Comparison of ENCODE assay signal across 20 cellular contexts in genomic region chr3:181384970-181385369, GRCh38.
DNase-seq lines count a peak whose midpoint lies in the region; ATAC-seq, FAIRE-seq and TF ChIP-seq lines count a peak whose summit lies in the region.
"Had no signal": no experiment of that assay in that cellular context is flagged by ENCODE, and none has a peak within 500 bp of the region (broad histone marks: within the 10 kb centered on the region; RNA-seq: fewer than 3 reads in every experiment).

No MANE protein-coding gene starts in this region.

- H2AFZ ChIP-seq in HepG2 (ENCODE audit: low read length), result no peak overlapping the region

- H3K27ac ChIP-seq in HepG2 (ENCODE audit: extremely low read length, insufficient read depth, low read length) (no peak overlapping the region), right lobe of liver (no peak overlapping the region), upper lobe of right lung (no peak overlapping the region)

- H3K4me3 Mint-ChIP-seq in brain, result peak overlapping the region in 1 of 5 experiments; percentile 26
- no peak overlapping the region for H3K4me3 Mint-ChIP-seq in activated T-helper 1 cell treated with anti-CD3 and anti-CD28 coated beads, Interleukin-12 subunit alpha, Interleukin-12 subunit beta, Interleukin-2, Interleukin-4 antibody, amounts not matched to agents 30 ng/mL and 10 ng/mL and 1 ng/mL, durations not matched to agents 14 hours and 24 hours and 36 hours
- H3K4me3 Mint-ChIP-seq: CD14-positive monocyte, H9 had no signal

- no peaks in the 10 kb centered on the region for H3K36me3 ChIP-seq in HepG2 (replicated peaks in 1 of 2; ENCODE audit: control insufficient read depth in 1 of 2, insufficient read depth in 2 of 2, low read length in 2 of 2)
- no peaks in the 10 kb centered on the region for H3K36me3 ChIP-seq in right lobe of liver
- no peaks in the 10 kb centered on the region for H3K36me3 ChIP-seq in upper lobe of right lung

- peaks cover 8% of the 10 kb centered on the region for H3K27me3 Mint-ChIP-seq in brain
- no peaks in the 10 kb centered on the region for H3K27me3 Mint-ChIP-seq in activated T-helper 1 cell treated with anti-CD3 and anti-CD28 coated beads, Interleukin-12 subunit alpha, Interleukin-12 subunit beta, Interleukin-2, Interleukin-4 antibody, amounts not matched to agents 30 ng/mL and 10 ng/mL and 1 ng/mL, durations not matched to agents 14 hours and 24 hours and 36 hours (ENCODE audit: insufficient read depth)
- H3K27me3 Mint-ChIP-seq: IgD-negative memory B cell had no signal

- intact Hi-C loops in HepG2 (cut with micrococcal nuclease; ENCODE audit: unreplicated experiment) (no loop called here), right lobe of liver (cut with DNase I) (no loop called here), head of caudate nucleus (cut with DNase I) (no loop called here), upper lobe of right lung (cut with DNase I) (no loop called here)
- intact Hi-C loops in activated T-helper 1 cell treated with anti-CD3 and anti-CD28 coated beads, Interleukin-12 subunit alpha, Interleukin-12 subunit beta, Interleukin-2, Interleukin-4 antibody, amounts not matched to agents 30 ng/mL and 10 ng/mL and 1 ng/mL, durations not matched to agents 14 hours and 24 hours and 36 hours (cut with micrococcal nuclease), result no loop called here

- no peak overlapping the region for H3K4me3 ChIP-seq in HepG2 (replicated peaks in 1 of 3; ENCODE audit: insufficient read depth in 1 of 3, low read depth in 2 of 3, low read length in 3 of 3)
- H3K4me3 ChIP-seq in right lobe of liver, result no peak overlapping the region
- H3K4me3 ChIP-seq in upper lobe of right lung, result no peak overlapping the region

- TF ChIP-seq POLR2A in HepG2 (IDR thresholded peaks at IDR 0.05; ENCODE audit: insufficient read depth in 1 of 2, low read depth in 2 of 2, low read length in 2 of 2) (no peak), right lobe of liver (IDR thresholded peaks at IDR 0.05) (no peak)

- TF ChIP-seq EP300 in HepG2 (IDR thresholded peaks at IDR 0.05; ENCODE audit: low read depth in 2 of 2, low read length in 2 of 2) (no peak), HepG2 (CRISPR knock-in tag; IDR thresholded peaks at IDR 0.05; ENCODE audit: borderline replicate concordance) (no peak)

- H3K9ac ChIP-seq in HepG2 (ENCODE audit: insufficient read depth, low read depth, low read length), result no peak overlapping the region

- TF ChIP-seq CTCF in HepG2 (CRISPR knock-in tag; IDR thresholded peaks at IDR 0.05) (no peak), right lobe of liver (IDR thresholded peaks at IDR 0.05) (no peak), brain (conservative IDR thresholded peaks at IDR 0.05) (no peak), upper lobe of right lung (IDR thresholded peaks at IDR 0.05) (no peak)

- no peaks in the 10 kb centered on the region for H3K79me2 ChIP-seq in HepG2 (ENCODE audit: insufficient read depth, low read length)

- peaks cover 0 to 9% (median 3%) of the 10 kb centered on the region in 5 experiments for H3K9me3 Mint-ChIP-seq in brain
- H3K9me3 Mint-ChIP-seq in activated T-helper 1 cell treated with anti-CD3 and anti-CD28 coated beads, Interleukin-12 subunit alpha, Interleukin-12 subunit beta, Interleukin-2, Interleukin-4 antibody, amounts not matched to agents 30 ng/mL and 10 ng/mL and 1 ng/mL, durations not matched to agents 14 hours and 24 hours and 36 hours, result no peaks in the 10 kb centered on the region

- CTCF ChIA-PET in HepG2 (lab: Yijun Ruan, JAX; ENCODE audit: low intra/inter-chr PET ratio, low total read pairs), result no interaction called here

- H3K27ac Mint-ChIP-seq in brain, result peak overlapping the region in 3 of 5 experiments; percentile 13 to 73 (median 36)
- no peak overlapping the region for H3K27ac Mint-ChIP-seq in activated T-helper 1 cell treated with anti-CD3 and anti-CD28 coated beads, Interleukin-12 subunit alpha, Interleukin-12 subunit beta, Interleukin-2, Interleukin-4 antibody, amounts not matched to agents 30 ng/mL and 10 ng/mL and 1 ng/mL, durations not matched to agents 14 hours and 24 hours and 36 hours
- H3K27ac Mint-ChIP-seq: CD14-positive monocyte, H9, IgD-negative memory B cell had no signal

- H3K27me3 ChIP-seq in HepG2 (ENCODE audit: control insufficient read depth in 1 of 2, insufficient read depth in 2 of 2, low read length in 2 of 2) (no peaks in the 10 kb centered on the region), right lobe of liver (no peaks in the 10 kb centered on the region), upper lobe of right lung (no peaks in the 10 kb centered on the region)

- DNase-seq in HepG2 (ENCODE audit: low spot score) (no peak), right lobe of liver (no peak), head of caudate nucleus (peak in 34 of 42 donors; percentile 3 to 70 (median 30)), upper lobe of right lung (no peak), NCI-H82 treated with DMSO at 0.1 percent for 48 hours (lab: John Stamatoyannopoulos, UW; ENCODE audit: unreplicated experiment) (no peak)
- DNase-seq in activated T-helper 1 cell treated with anti-CD3 and anti-CD28 coated beads, Interleukin-12 subunit alpha, Interleukin-12 subunit beta, Interleukin-2, Interleukin-4 antibody, amounts not matched to agents 30 ng/mL and 10 ng/mL and 1 ng/mL, durations not matched to agents 14 hours and 24 hours and 36 hours (ENCODE audit: low spot score), result no peak
- DNase-seq: COR-L47, H9, Kasumi-1, NCI-H1105, NCI-H187, NCI-H2171, NCI-H748 treated with DMSO at 0.1 percent for 48 hours, PC-3 had no signal

- H3K9me3 ChIP-seq in HepG2 (ENCODE audit: low read length) (no peaks in the 10 kb centered on the region), right lobe of liver (no peaks in the 10 kb centered on the region), upper lobe of right lung (no peaks in the 10 kb centered on the region)

- no peak overlapping the region for H3K4me2 ChIP-seq in HepG2 (ENCODE audit: low read depth, low read length)

- ATAC-seq in HepG2, result no peak
- no peak for ATAC-seq in right lobe of liver
- peak; percentile 72 for ATAC-seq in upper lobe of right lung
- ATAC-seq in HG02840 (IDR thresholded peaks at IDR 0.05; ENCODE audit: low FRiP score, unreplicated experiment), result no peak
- ATAC-seq: PC-3 had no signal

- FAIRE-seq in HepG2 (lab: Jason Lieb, UNC), result no peak
- FAIRE-seq: A204.1, GM12892 had no signal

- POLR2A ChIA-PET in HepG2 (lab: Yijun Ruan, JAX), result no interaction called here

- peaks cover 57% of the 10 kb centered on the region for H3K4me1 Mint-ChIP-seq in brain
- no peaks in the 10 kb centered on the region for H3K4me1 Mint-ChIP-seq in activated T-helper 1 cell treated with anti-CD3 and anti-CD28 coated beads, Interleukin-12 subunit alpha, Interleukin-12 subunit beta, Interleukin-2, Interleukin-4 antibody, amounts not matched to agents 30 ng/mL and 10 ng/mL and 1 ng/mL, durations not matched to agents 14 hours and 24 hours and 36 hours (ENCODE audit: low read depth)
- H3K4me1 Mint-ChIP-seq: CD14-positive monocyte, IgD-negative memory B cell had no signal

- no TSS peak for BruUV-seq in HepG2 (replicated peaks; lab: Mats Ljungman, UMichigan)

- no peak for TF ChIP-seq RAD21 in HepG2 (CRISPR knock-in tag; IDR thresholded peaks at IDR 0.05)

- H3K4me1 ChIP-seq in HepG2 (ENCODE audit: insufficient read depth, low read length) (no peaks in the 10 kb centered on the region), right lobe of liver (no peaks in the 10 kb centered on the region), upper lobe of right lung (no peaks in the 10 kb centered on the region)

- no peaks in the 10 kb centered on the region for H3K36me3 Mint-ChIP-seq in brain
- no peaks in the 10 kb centered on the region for H3K36me3 Mint-ChIP-seq in activated T-helper 1 cell treated with anti-CD3 and anti-CD28 coated beads, Interleukin-12 subunit alpha, Interleukin-12 subunit beta, Interleukin-2, Interleukin-4 antibody, amounts not matched to agents 30 ng/mL and 10 ng/mL and 1 ng/mL, durations not matched to agents 14 hours and 24 hours and 36 hours (ENCODE audit: low read depth)
- H3K36me3 Mint-ChIP-seq: CD14-positive monocyte, IgD-negative memory B cell had no signal

- in situ Hi-C loops in HepG2 (cut with HindIII; ENCODE audit: extremely low pct_ligation_motif_present, low pct_unique_long_range_greater_than_20kb), result no loop called here

- H4K20me1 ChIP-seq in HepG2 (ENCODE audit: insufficient read depth, low read length), result no peaks in the 10 kb centered on the region

TF ChIP-seq in HepG2, 621 proteins besides CTCF, POLR2A, EP300 and RAD21:
- TF ChIP-seq MTF1 (CRISPR knock-in tag; IDR thresholded peaks at IDR 0.05) (no peak), MNT (IDR thresholded peaks at IDR 0.05) (peak; percentile 91)

Comparison
In these comparisons a context has a peak if more than half of its experiments do, and no peak if none do; other contexts are left out.
1. DNase-seq: peak in head of caudate nucleus (34 of 42); none in HepG2 (single experiment), right lobe of liver (0 of 3), upper lobe of right lung (single experiment), activated T-helper 1 cell treated with anti-CD3 and anti-CD28 coated beads, Interleukin-12 subunit alpha, Interleukin-12 subunit beta, Interleukin-2, Interleukin-4 antibody, amounts not matched to agents 30 ng/mL and 10 ng/mL and 1 ng/mL, durations not matched to agents 14 hours and 24 hours and 36 hours (single experiment) and NCI-H82 treated with DMSO at 0.1 percent for 48 hours (single experiment).